ENCODE assay signal across 1 cellular context in genomic region chr17:49471089-49471683, GRCh38.
TF ChIP-seq lines count a peak whose summit lies in the region.

No MANE protein-coding gene starts in this region.

TF ChIP-seq in H1, 55 proteins besides CTCF, POLR2A, EP300 and RAD21:
- TF ChIP-seq TEAD4 (IDR thresholded peaks at IDR 0.05; ENCODE audit: low read depth, low read length) (0 out of 2 replicates have a peak, but pooled peaks have one; percentile 38), ATF3 (IDR thresholded peaks at IDR 0.05; ENCODE audit: insufficient read depth, low read depth, low read length) (no peak)
